7 cellular contexts compared by ENCODE assay signal in the genomic region with DNA sequence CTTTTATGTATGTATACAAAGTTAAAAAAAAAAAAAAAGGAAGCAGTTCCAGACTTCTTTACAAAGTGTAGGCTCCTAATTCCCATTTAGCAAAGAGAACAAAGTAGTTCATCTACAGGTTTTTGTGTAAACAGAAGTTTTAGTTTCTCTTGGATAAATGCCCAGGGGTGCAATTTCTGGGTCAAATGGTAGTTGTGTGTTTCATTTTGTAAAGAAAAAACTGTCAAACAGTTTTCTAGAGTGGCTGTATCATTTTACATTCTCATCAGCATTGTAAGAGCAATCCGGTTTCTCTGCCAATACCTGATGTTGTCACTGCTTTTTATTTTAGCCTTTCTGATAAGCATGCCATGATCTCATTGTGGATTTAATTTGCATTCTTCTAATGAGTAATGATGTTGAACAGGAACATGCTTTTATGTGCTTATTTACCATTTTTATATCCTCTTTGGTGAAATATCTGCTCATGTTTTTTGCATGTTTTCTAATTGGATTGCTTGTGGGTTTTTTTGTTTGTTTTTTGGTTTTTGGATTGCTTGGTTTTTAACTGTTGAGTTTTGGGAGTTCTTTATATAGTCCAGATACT. TPM values are rescaled to one million over a fixed set of nuclear protein-coding genes. Genes with fewer than 3 reads are reported as not detected.
DNase-seq lines count a peak whose midpoint lies in the region; ATAC-seq and TF ChIP-seq lines count a peak whose summit lies in the region.

No MANE protein-coding gene starts in this region.

- TF ChIP-seq CTCF in astrocyte of the cerebellum (IDR thresholded peaks at IDR 0.05; ENCODE audit: low read depth, low read length, missing control alignments), result no peak

- DNase-seq in M059J (ENCODE audit: low read depth), result peak; percentile 76
- peak; percentile 71 for DNase-seq in astrocyte of the cerebellum (ENCODE audit: low read depth)
- DNase-seq in naive B cell, result no peak
- DNase-seq in inferior parietal cortex (ENCODE audit: extremely low spot score), result no peak
- DNase-seq in anterior cingulate cortex (lab: John Stamatoyannopoulos, UW), result no peak
- DNase-seq in activated CD4-positive, CD25-positive, alpha-beta regulatory T cell (lab: John Stamatoyannopoulos, UW), result no peak

- H3K4me3 ChIP-seq in astrocyte of the cerebellum (ENCODE audit: low read depth, low read length), result no peak overlapping the region

- no peaks in the 10 kb centered on the region for H3K9me3 Mint-ChIP-seq in naive B cell

- in situ Hi-C loops in astrocyte of the cerebellum (cut with HindIII; ENCODE audit: low sequenced_read_pairs), result no loop called here

- peak; percentile 74 for ATAC-seq in GM21360 (IDR thresholded peaks at IDR 0.05; ENCODE audit: unreplicated experiment)
- no peak for ATAC-seq in naive B cell (ENCODE audit: low read depth in 2 of 2)

- H3K4me1 Mint-ChIP-seq in naive B cell, result peaks cover 24 to 32% (median 31%) of the 10 kb centered on the region in 3 donors

- no peaks in the 10 kb centered on the region for H3K27me3 Mint-ChIP-seq in naive B cell

- H3K4me3 Mint-ChIP-seq in naive B cell, result peak overlapping the region in 3 of 8 donors; percentile 3 to 37 (median 29)

- peaks cover 13 to 19% of the 10 kb centered on the region in 2 donors for H3K36me3 Mint-ChIP-seq in naive B cell

- H3K27ac Mint-ChIP-seq in naive B cell, result peak overlapping the region in 5 of 6 donors; percentile 21 to 79 (median 30)

RNA-seq across cellular contexts. Expression of a gene that starts 16.6 kb away (rescaled TPM):
- 18.9 and 40.9 TPM in 2 replicates for total RNA-seq in M059J (2014; rRNA removed; shearing (Covaris generic))
- 10 to 100 TPM in 2 of 6 donors, 1 to 10 TPM in 4; 5.2 to 12.4 (median 7.2) TPM for polyA plus RNA-seq in naive B cell (ENCODE audit: low read depth in 6 of 6)

Comparison
In these comparisons a context has a peak if more than half of its experiments do, and no peak if none do; other contexts are left out.
1. DNase-seq: peak in M059J (single experiment) and astrocyte of the cerebellum (single experiment); none in naive B cell (single experiment), inferior parietal cortex (single experiment), anterior cingulate cortex (0 of 58) and activated CD4-positive, CD25-positive, alpha-beta regulatory T cell (0 of 4).